ENCODE assay signal across 1 cellular context in genomic region chr17:81868674-81869220, GRCh38.
TF ChIP-seq lines count a peak whose summit lies in the region.

No MANE protein-coding gene starts in this region.

TF ChIP-seq in K562, 482 proteins besides CTCF, POLR2A, EP300 and RAD21 (continues in another document):
- TF ChIP-seq ZNF551 (CRISPR knock-in tag; IDR thresholded peaks at IDR 0.05): no peak
- peak; percentile 95 for TF ChIP-seq RBM22 (IDR thresholded peaks at IDR 0.05; ENCODE audit: low read depth, low read length, poor library complexity, severe bottlenecking)
- TF ChIP-seq ETS1 (conservative IDR thresholded peaks at IDR 0.05; ENCODE audit: control insufficient read depth, low read depth, low read length): 0 out of 2 replicates have a peak, but pooled peaks have one; percentile 1
- no peak for TF ChIP-seq LEF1 (IDR thresholded peaks at IDR 0.05)
- no peak for TF ChIP-seq SUPT5H (IDR thresholded peaks at IDR 0.05)
- TF ChIP-seq SP1 (CRISPR knock-in tag; IDR thresholded peaks at IDR 0.05): no peak
- TF ChIP-seq MYBL2 (IDR thresholded peaks at IDR 0.05; ENCODE audit: low read depth): no peak
- no peak for TF ChIP-seq MYBL2 (CRISPR knock-in tag; IDR thresholded peaks at IDR 0.05; ENCODE audit: borderline replicate concordance)
- TF ChIP-seq YY1 (IDR thresholded peaks at IDR 0.05; ENCODE audit: borderline replicate concordance in 1 of 3, control insufficient read depth in 1 of 3, extremely low read depth in 1 of 3, insufficient read depth in 3 of 3, insufficient read length in 1 of 3, insufficient replicate concordance in 2 of 3, low read depth in 1 of 3, low read length in 2 of 3): no peak
- TF ChIP-seq ZEB2 (IDR thresholded peaks at IDR 0.05): no peak
- TF ChIP-seq PRMT5 (CRISPR knock-in tag; IDR thresholded peaks at IDR 0.05): no peak
- TF ChIP-seq NCOA2 (IDR thresholded peaks at IDR 0.05; ENCODE audit: partially characterized antibody in 2 of 2): no peak
- TF ChIP-seq ZBTB11 (CRISPR knock-in tag; IDR thresholded peaks at IDR 0.05): no peak; a peak in 1 of 6 replicates
- no peak for TF ChIP-seq ZNF561 (CRISPR knock-in tag; conservative IDR thresholded peaks at IDR 0.05)
- TF ChIP-seq CBX8 (IDR thresholded peaks at IDR 0.05; ENCODE audit: borderline replicate concordance, extremely low read depth, low read depth, low read length, poor library complexity, severe bottlenecking): no peak
- no peak for TF ChIP-seq HDAC8 (tag; IDR thresholded peaks at IDR 0.05)
- TF ChIP-seq TAF1 (IDR thresholded peaks at IDR 0.05; ENCODE audit: control insufficient read depth, extremely low read depth, insufficient read depth, low read length, severe bottlenecking): peak; percentile 8
- TF ChIP-seq ZNF740 (CRISPR knock-in tag; IDR thresholded peaks at IDR 0.05): no peak
- 0 out of 4 replicates have a peak, but pooled peaks of 1 of the 2 experiments have one; percentile 20 for TF ChIP-seq ZNF740 (tag; IDR thresholded peaks at IDR 0.05)
- TF ChIP-seq THAP12 (CRISPR knock-in tag; IDR thresholded peaks at IDR 0.05): no peak
- TF ChIP-seq ZMIZ1 (IDR thresholded peaks at IDR 0.05; ENCODE audit: low read depth in 2 of 2, low read length in 2 of 2): peak in 1 of 2 experiments; percentile 5; a peak in 1 of 4 replicates
- TF ChIP-seq ERF (CRISPR knock-in tag; IDR thresholded peaks at IDR 0.05): no peak
- TF ChIP-seq RBFOX2 (IDR thresholded peaks at IDR 0.05; ENCODE audit: low read depth, low read length): peak; percentile 84
- 0 out of 2 replicates have a peak, but pooled peaks have one; percentile 44 for TF ChIP-seq ZNF12 (CRISPR knock-in tag; IDR thresholded peaks at IDR 0.05)
- no peak for TF ChIP-seq U2AF2 (optimal IDR thresholded peaks at IDR 0.05; ENCODE audit: low read depth, low read length)
- TF ChIP-seq ZNF263 (CRISPR knock-in tag; IDR thresholded peaks at IDR 0.05; ENCODE audit: borderline replicate concordance): no peak; the same call in 1 of the 2 replicates
- TF ChIP-seq BRCA1 (IDR thresholded peaks at IDR 0.05): no peak
- 0 out of 2 replicates have a peak, but pooled peaks have one; percentile 15 for TF ChIP-seq BRCA1 (CRISPR knock-in tag; IDR thresholded peaks at IDR 0.05)
- no peak for TF ChIP-seq MYC (IDR thresholded peaks at IDR 0.05; ENCODE audit: low read depth, low read length)
- TF ChIP-seq MYC (CRISPR knock-in tag; IDR thresholded peaks at IDR 0.05; ENCODE audit: borderline replicate concordance, low read depth): 0 out of 2 replicates have a peak, but pooled peaks have one; percentile 21
- TF ChIP-seq FOSL1 (tag; conservative IDR thresholded peaks at IDR 0.05): 0 out of 2 replicates have a peak, but pooled peaks have one; percentile 12
- TF ChIP-seq NONO (IDR thresholded peaks at IDR 0.05; ENCODE audit: low read depth in 2 of 2, low read length in 1 of 2): 0 out of 4 replicates have a peak, but pooled peaks of 1 of the 2 experiments have one; percentile 32
- peak; percentile 52; the same call in 1 of the 2 replicates for TF ChIP-seq E2F4 (CRISPR knock-in tag; IDR thresholded peaks at IDR 0.05; ENCODE audit: low read depth)
- no peak for TF ChIP-seq DDX20 (tag; IDR thresholded peaks at IDR 0.05; ENCODE audit: low read depth)
- no peak for TF ChIP-seq ZBTB12 (CRISPR knock-in tag; IDR thresholded peaks at IDR 0.05)
- TF ChIP-seq E2F6 (IDR thresholded peaks at IDR 0.05; ENCODE audit: borderline replicate concordance in 1 of 2, extremely low read depth in 1 of 2, insufficient read depth in 1 of 2, insufficient read length in 1 of 2, low read depth in 1 of 2, low read length in 1 of 2, poor library complexity in 1 of 2, severe bottlenecking in 1 of 2): peak in 1 of 2 experiments; percentile 59
- no peak for TF ChIP-seq MLX (CRISPR knock-in tag; conservative IDR thresholded peaks at IDR 0.05)
- peak; percentile 28 for TF ChIP-seq POLR2B (IDR thresholded peaks at IDR 0.05; ENCODE audit: low read depth, partially characterized antibody)
- TF ChIP-seq BCL6 (CRISPR knock-in tag; IDR thresholded peaks at IDR 0.05): no peak
- TF ChIP-seq GTF2B (IDR thresholded peaks at IDR 0.05; ENCODE audit: extremely low read depth, insufficient read length): no peak
- TF ChIP-seq TOE1 (IDR thresholded peaks at IDR 0.05; ENCODE audit: borderline replicate concordance): no peak
- TF ChIP-seq TOE1 (CRISPR knock-in tag; IDR thresholded peaks at IDR 0.05; ENCODE audit: borderline replicate concordance, low read depth): peak; percentile 16; the same call in 1 of the 2 replicates
- TF ChIP-seq BRF1 (IDR thresholded peaks at IDR 0.05; ENCODE audit: borderline replicate concordance, extremely low read depth, insufficient read length): no peak
- no peak for TF ChIP-seq ZKSCAN1 (IDR thresholded peaks at IDR 0.05; ENCODE audit: low read depth, low read length)
- no peak for TF ChIP-seq ZNF224 (CRISPR knock-in tag; IDR thresholded peaks at IDR 0.05)
- TF ChIP-seq NR2F6 (CRISPR knock-in tag; IDR thresholded peaks at IDR 0.05): no peak
- no peak for TF ChIP-seq MCM3 (IDR thresholded peaks at IDR 0.05)
- TF ChIP-seq ZNF668 (CRISPR knock-in tag; IDR thresholded peaks at IDR 0.05): no peak
- TF ChIP-seq CCNT2 (IDR thresholded peaks at IDR 0.05; ENCODE audit: borderline replicate concordance, extremely low read depth, insufficient read length, low read depth, low read length): peak; percentile 29
- no peak for TF ChIP-seq XRCC5 (IDR thresholded peaks at IDR 0.05; ENCODE audit: low read depth, low read length)
- TF ChIP-seq CHCHD3 (CRISPR knock-in tag; IDR thresholded peaks at IDR 0.05): no peak
- no peak for TF ChIP-seq GTF2A2 (tag; IDR thresholded peaks at IDR 0.05)
- no peak for TF ChIP-seq PHTF2 (CRISPR knock-in tag; IDR thresholded peaks at IDR 0.05)
